In the genomic region with DNA sequence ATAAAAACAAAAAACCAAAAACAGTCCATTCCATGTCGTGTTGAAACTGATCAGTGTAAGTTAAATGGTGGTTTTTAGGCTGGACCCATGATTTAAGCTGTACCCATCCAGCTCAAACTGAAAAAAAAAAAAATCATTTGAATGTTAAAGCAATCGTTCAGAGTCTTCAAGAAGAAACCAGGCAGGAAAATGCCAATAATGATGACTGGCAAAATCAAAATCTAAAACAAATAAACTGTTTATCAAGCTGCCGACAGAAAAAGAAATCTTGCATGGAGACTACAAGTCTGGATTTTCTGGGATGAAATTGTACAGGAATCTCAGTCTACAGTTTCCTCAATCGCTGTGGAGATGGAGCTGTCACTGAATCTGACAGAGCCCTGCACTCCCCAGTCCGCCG, we compare ENCODE assay signal across 2 cellular contexts.
A peak's percentile ranks its signal among the peaks of the same experiment; 100 is the strongest.
TF ChIP-seq lines count a peak whose summit lies in the region.

No MANE protein-coding gene starts in this region.

TF ChIP-seq in HepG2, 621 proteins besides CTCF, POLR2A, EP300 and RAD21 (continues in another document):
- TF ChIP-seq, protein P1, sequence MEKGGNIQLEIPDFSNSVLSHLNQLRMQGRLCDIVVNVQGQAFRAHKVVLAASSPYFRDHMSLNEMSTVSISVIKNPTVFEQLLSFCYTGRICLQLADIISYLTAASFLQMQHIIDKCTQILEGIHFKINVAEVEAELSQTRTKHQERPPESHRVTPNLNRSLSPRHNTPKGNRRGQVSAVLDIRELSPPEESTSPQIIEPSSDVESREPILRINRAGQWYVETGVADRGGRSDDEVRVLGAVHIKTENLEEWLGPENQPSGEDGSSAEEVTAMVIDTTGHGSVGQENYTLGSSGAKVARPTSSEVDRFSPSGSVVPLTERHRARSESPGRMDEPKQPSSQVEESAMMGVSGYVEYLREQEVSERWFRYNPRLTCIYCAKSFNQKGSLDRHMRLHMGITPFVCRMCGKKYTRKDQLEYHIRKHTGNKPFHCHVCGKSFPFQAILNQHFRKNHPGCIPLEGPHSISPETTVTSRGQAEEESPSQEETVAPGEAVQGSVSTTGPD (CRISPR knock-in tag; IDR thresholded peaks at IDR 0.05) = no peak
- TF ChIP-seq, protein P2, sequence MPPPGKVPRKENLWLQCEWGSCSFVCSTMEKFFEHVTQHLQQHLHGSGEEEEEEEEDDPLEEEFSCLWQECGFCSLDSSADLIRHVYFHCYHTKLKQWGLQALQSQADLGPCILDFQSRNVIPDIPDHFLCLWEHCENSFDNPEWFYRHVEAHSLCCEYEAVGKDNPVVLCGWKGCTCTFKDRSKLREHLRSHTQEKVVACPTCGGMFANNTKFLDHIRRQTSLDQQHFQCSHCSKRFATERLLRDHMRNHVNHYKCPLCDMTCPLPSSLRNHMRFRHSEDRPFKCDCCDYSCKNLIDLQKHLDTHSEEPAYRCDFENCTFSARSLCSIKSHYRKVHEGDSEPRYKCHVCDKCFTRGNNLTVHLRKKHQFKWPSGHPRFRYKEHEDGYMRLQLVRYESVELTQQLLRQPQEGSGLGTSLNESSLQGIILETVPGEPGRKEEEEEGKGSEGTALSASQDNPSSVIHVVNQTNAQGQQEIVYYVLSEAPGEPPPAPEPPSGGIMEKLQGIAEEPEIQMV (CRISPR knock-in tag; IDR thresholded peaks at IDR 0.05; ENCODE audit: low read depth) = no peak
- TF ChIP-seq ZNF761 (CRISPR knock-in tag; conservative IDR thresholded peaks at IDR 0.05) = no peak
- TF ChIP-seq KLF11 (CRISPR knock-in tag; IDR thresholded peaks at IDR 0.05) = no peak
- no peak for TF ChIP-seq HNRNPUL1 (IDR thresholded peaks at IDR 0.05; ENCODE audit: low read depth, low read length)
- peak; percentile 63 to 73 for TF ChIP-seq MAFK (conservative IDR thresholded peaks at IDR 0.05 in 1 of 2, IDR thresholded peaks at IDR 0.05 in 1 of 2; ENCODE audit: low read length in 2 of 2)
- TF ChIP-seq, protein P3, sequence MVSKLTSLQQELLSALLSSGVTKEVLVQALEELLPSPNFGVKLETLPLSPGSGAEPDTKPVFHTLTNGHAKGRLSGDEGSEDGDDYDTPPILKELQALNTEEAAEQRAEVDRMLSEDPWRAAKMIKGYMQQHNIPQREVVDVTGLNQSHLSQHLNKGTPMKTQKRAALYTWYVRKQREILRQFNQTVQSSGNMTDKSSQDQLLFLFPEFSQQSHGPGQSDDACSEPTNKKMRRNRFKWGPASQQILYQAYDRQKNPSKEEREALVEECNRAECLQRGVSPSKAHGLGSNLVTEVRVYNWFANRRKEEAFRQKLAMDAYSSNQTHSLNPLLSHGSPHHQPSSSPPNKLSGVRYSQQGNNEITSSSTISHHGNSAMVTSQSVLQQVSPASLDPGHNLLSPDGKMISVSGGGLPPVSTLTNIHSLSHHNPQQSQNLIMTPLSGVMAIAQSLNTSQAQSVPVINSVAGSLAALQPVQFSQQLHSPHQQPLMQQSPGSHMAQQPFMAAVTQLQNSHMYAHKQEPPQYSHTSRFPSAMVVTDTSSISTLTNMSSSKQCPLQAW (CRISPR knock-in tag; IDR thresholded peaks at IDR 0.05) = no peak
- TF ChIP-seq RBM39 (IDR thresholded peaks at IDR 0.05; ENCODE audit: low read depth, low read length, poor library complexity, severe bottlenecking) = no peak
- TF ChIP-seq CHD2 (IDR thresholded peaks at IDR 0.05; ENCODE audit: low read depth, low read length) = no peak
- TF ChIP-seq ZSCAN29 (CRISPR knock-in tag; conservative IDR thresholded peaks at IDR 0.05) = no peak
- no peak for TF ChIP-seq HMGA1 (CRISPR knock-in tag; conservative IDR thresholded peaks at IDR 0.05)
- TF ChIP-seq, protein P4, sequence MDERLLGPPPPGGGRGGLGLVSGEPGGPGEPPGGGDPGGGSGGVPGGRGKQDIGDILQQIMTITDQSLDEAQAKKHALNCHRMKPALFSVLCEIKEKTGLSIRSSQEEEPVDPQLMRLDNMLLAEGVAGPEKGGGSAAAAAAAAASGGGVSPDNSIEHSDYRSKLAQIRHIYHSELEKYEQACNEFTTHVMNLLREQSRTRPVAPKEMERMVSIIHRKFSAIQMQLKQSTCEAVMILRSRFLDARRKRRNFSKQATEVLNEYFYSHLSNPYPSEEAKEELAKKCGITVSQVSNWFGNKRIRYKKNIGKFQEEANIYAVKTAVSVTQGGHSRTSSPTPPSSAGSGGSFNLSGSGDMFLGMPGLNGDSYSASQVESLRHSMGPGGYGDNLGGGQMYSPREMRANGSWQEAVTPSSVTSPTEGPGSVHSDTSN (CRISPR knock-in tag; IDR thresholded peaks at IDR 0.05) = no peak
- TF ChIP-seq, protein P5, sequence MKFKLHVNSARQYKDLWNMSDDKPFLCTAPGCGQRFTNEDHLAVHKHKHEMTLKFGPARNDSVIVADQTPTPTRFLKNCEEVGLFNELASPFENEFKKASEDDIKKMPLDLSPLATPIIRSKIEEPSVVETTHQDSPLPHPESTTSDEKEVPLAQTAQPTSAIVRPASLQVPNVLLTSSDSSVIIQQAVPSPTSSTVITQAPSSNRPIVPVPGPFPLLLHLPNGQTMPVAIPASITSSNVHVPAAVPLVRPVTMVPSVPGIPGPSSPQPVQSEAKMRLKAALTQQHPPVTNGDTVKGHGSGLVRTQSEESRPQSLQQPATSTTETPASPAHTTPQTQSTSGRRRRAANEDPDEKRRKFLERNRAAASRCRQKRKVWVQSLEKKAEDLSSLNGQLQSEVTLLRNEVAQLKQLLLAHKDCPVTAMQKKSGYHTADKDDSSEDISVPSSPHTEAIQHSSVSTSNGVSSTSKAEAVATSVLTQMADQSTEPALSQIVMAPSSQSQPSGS (CRISPR knock-in tag; IDR thresholded peaks at IDR 0.05) = no peak
- TF ChIP-seq, protein P6, sequence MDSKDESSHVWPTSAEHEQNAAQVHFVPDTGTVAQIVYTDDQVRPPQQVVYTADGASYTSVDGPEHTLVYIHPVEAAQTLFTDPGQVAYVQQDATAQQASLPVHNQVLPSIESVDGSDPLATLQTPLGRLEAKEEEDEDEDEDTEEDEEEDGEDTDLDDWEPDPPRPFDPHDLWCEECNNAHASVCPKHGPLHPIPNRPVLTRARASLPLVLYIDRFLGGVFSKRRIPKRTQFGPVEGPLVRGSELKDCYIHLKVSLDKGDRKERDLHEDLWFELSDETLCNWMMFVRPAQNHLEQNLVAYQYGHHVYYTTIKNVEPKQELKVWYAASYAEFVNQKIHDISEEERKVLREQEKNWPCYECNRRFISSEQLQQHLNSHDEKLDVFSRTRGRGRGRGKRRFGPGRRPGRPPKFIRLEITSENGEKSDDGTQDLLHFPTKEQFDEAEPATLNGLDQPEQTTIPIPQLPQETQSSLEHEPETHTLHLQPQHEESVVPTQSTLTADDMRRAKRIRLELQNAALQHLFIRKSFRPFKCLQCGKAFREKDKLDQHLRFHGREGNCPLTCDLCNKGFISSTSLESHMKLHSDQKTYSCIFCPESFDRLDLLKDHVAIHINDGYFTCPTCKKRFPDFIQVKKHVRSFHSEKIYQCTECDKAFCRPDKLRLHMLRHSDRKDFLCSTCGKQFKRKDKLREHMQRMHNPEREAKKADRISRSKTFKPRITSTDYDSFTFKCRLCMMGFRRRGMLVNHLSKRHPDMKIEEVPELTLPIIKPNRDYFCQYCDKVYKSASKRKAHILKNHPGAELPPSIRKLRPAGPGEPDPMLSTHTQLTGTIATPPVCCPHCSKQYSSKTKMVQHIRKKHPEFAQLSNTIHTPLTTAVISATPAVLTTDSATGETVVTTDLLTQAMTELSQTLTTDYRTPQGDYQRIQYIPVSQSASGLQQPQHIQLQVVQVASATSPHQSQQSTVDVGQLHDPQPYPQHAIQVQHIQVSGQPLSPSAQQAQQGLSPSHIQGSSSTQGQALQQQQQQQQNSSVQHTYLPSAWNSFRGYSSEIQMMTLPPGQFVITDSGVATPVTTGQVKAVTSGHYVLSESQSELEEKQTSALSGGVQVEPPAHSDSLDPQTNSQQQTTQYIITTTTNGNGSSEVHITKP (CRISPR knock-in tag; IDR thresholded peaks at IDR 0.05; ENCODE audit: low read depth) = no peak
- peak; percentile 39; the same call in 1 of the 2 replicates for TF ChIP-seq NFE2L2 (IDR thresholded peaks at IDR 0.05; ENCODE audit: low read length)

TF ChIP-seq in IMR-90, 13 proteins besides CTCF, POLR2A, EP300 and RAD21:
- TF ChIP-seq MAFK (IDR thresholded peaks at IDR 0.05; ENCODE audit: low read depth, low read length) (peak; percentile 28; the same call in 1 of the 2 replicates), MAZ (IDR thresholded peaks at IDR 0.05; ENCODE audit: borderline replicate concordance, low read depth, low read length) (no peak)
